Comparison of ENCODE assay signal across 13 cellular contexts in genomic region chr2:133200684-133201421, GRCh38.
DNase-seq lines count a peak whose midpoint lies in the region; ATAC-seq and TF ChIP-seq lines count a peak whose summit lies in the region.
"Had no signal": no experiment of that assay in that cellular context is flagged by ENCODE, and none has a peak within 500 bp of the region (broad histone marks: within the 10 kb centered on the region; RNA-seq: fewer than 3 reads in every experiment).

No MANE protein-coding gene starts in this region.

- no peak overlapping the region for H3K4me3 ChIP-seq in smooth muscle cell

- 55% methylated on average over 8 of the region's 8 CpGs for WGBS in smooth muscle cell (ENCODE audit: low lambda C conversion rate)

- H3K27me3 ChIP-seq in smooth muscle cell (ENCODE audit: low read depth) = no peaks in the 10 kb centered on the region

- H4K20me1 ChIP-seq in smooth muscle cell (ENCODE audit: low read depth) = no peaks in the 10 kb centered on the region

- no peaks in the 10 kb centered on the region for H3K9me3 ChIP-seq in smooth muscle cell (replicated peaks; ENCODE audit: low read depth)

- peak overlapping the region; percentile 78 for H3K4me2 ChIP-seq in smooth muscle cell
- H3K4me2 ChIP-seq: KMS-11 had no signal

- H3F3A ChIP-seq in smooth muscle cell (ENCODE audit: low read depth) = peaks cover 7% of the 10 kb centered on the region

- H2AFZ ChIP-seq in smooth muscle cell (ENCODE audit: low read depth) = peak overlapping the region; percentile 72

- DNase-seq in HCEC 1CT (peak; percentile 98), SW480 (ENCODE audit: low spot score) (peak; percentile 62), fibroblast of the conjunctiva (ENCODE audit: low read depth) (peak; percentile 91), smooth muscle cell (lab: John Stamatoyannopoulos, UW; ENCODE audit: unreplicated experiment) (no peak), mesenteric fat pad (ENCODE audit: low spot score) (no peak), NCI-H69 (lab: John Stamatoyannopoulos, UW) (no peak)
- DNase-seq: activated CD4-positive, alpha-beta T cell treated with anti-CD3 and anti-CD28 coated beads for 4 hours; activated naive CD4-positive, alpha-beta T cell treated with anti-CD3 and anti-CD28 coated beads, Interleukin-2, amount 50 U/mL, for 16 hours; endodermal cell had no signal

- peaks cover 11% of the 10 kb centered on the region for H3K4me1 ChIP-seq in smooth muscle cell (ENCODE audit: low read depth)

- ATAC-seq in GM21360 (IDR thresholded peaks at IDR 0.05; ENCODE audit: unreplicated experiment) (no peak), GM18867 (IDR thresholded peaks at IDR 0.05; ENCODE audit: unreplicated experiment) (no peak)
- ATAC-seq: Right ventricle myocardium inferior had no signal

- H3K79me2 ChIP-seq in smooth muscle cell (ENCODE audit: low read depth) = no peaks in the 10 kb centered on the region

- TF ChIP-seq CTCF in smooth muscle cell (IDR thresholded peaks at IDR 0.05; ENCODE audit: borderline replicate concordance, insufficient read depth, poor library complexity, severe bottlenecking) = no peak

- peak overlapping the region; percentile 77 for H3K9ac ChIP-seq in smooth muscle cell (ENCODE audit: low read depth)
- H3K9ac ChIP-seq: KMS-11 had no signal

- peak overlapping the region; percentile 99 for H3K27ac ChIP-seq in smooth muscle cell (ENCODE audit: low read depth)
- H3K27ac ChIP-seq: KMS-11 had no signal

- no peaks in the 10 kb centered on the region for H3K36me3 ChIP-seq in smooth muscle cell (ENCODE audit: low read depth)

Comparison
In these comparisons a context has a peak if more than half of its experiments do, and no peak if none do; other contexts are left out.
1. DNase-seq: peak in HCEC 1CT (single experiment), SW480 (single experiment) and fibroblast of the conjunctiva (single experiment); none in smooth muscle cell (single experiment), mesenteric fat pad (single experiment) and NCI-H69 (single experiment).